2 cellular contexts compared by ENCODE assay signal in genomic region chr19:1144741-1145140, GRCh38.
TF ChIP-seq lines count a peak whose summit lies in the region.

No MANE protein-coding gene starts in this region.

TF ChIP-seq in HEK293, 187 proteins besides CTCF, POLR2A, EP300 and RAD21 (continues in another document):
- TF ChIP-seq ZSCAN5A (tag by site-specific recombination; IDR thresholded peaks at IDR 0.05) (no peak), ZNF48 (tag by site-specific recombination; IDR thresholded peaks at IDR 0.05) (0 out of 2 replicates have a peak, but pooled peaks have one; percentile 0), ZNF274 (IDR thresholded peaks at IDR 0.05; ENCODE audit: low read length) (no peak), ZNF274 (tag by site-specific recombination; IDR thresholded peaks at IDR 0.05; ENCODE audit: borderline replicate concordance) (0 out of 2 replicates have a peak, but pooled peaks have one; percentile 10), TSHZ1 (tag by site-specific recombination; IDR thresholded peaks at IDR 0.05; ENCODE audit: borderline replicate concordance) (0 out of 2 replicates have a peak, but pooled peaks have one; percentile 7), ZNF624 (tag by site-specific recombination; IDR thresholded peaks at IDR 0.05) (no peak), ZNF518A (tag by site-specific recombination; conservative IDR thresholded peaks at IDR 0.05; ENCODE audit: low read depth) (no peak), GLIS2 (tag by site-specific recombination; IDR thresholded peaks at IDR 0.05) (no peak), ZNF555 (tag by site-specific recombination; conservative IDR thresholded peaks at IDR 0.05) (no peak), ZNF112 (tag by site-specific recombination; IDR thresholded peaks at IDR 0.05) (no peak), MZF1 (tag by site-specific recombination; IDR thresholded peaks at IDR 0.05; ENCODE audit: borderline replicate concordance) (no peak), ZNF24 (tag by site-specific recombination; IDR thresholded peaks at IDR 0.05) (no peak), ZNF529 (tag by site-specific recombination; IDR thresholded peaks at IDR 0.05; ENCODE audit: insufficient replicate concordance) (no peak), ZNF664 (tag by site-specific recombination; IDR thresholded peaks at IDR 0.05) (no peak), ZXDB (tag by site-specific recombination; IDR thresholded peaks at IDR 0.05) (no peak), ZNF169 (tag by site-specific recombination; IDR thresholded peaks at IDR 0.05) (no peak)

TF ChIP-seq in K562, 482 proteins besides CTCF, POLR2A, EP300 and RAD21:
- TF ChIP-seq CBX2 (IDR thresholded peaks at IDR 0.05; ENCODE audit: insufficient read depth, low read length, poor library complexity, severe bottlenecking) (no peak), BCOR (IDR thresholded peaks at IDR 0.05) (peak; percentile 55; the same call in 1 of the 2 replicates), HDAC1 (IDR thresholded peaks at IDR 0.05) (0 out of 4 replicates have a peak, but pooled peaks of 1 of the 2 experiments have one; percentile 13), GATAD2B (IDR thresholded peaks at IDR 0.05; ENCODE audit: borderline replicate concordance) (no peak)
